20 cellular contexts compared by ENCODE assay signal in genomic region chr2:173412628-173413027, GRCh38.
"Had no signal": no experiment of that assay in that cellular context is flagged by ENCODE, and none has a peak within 500 bp of the region (broad histone marks: within the 10 kb centered on the region; RNA-seq: fewer than 3 reads in every experiment).

No MANE protein-coding gene starts in this region.

- ATAC-seq: activated CD4-positive, alpha-beta T cell treated with anti-CD3 and anti-CD28 coated beads for 36 hours; activated CD8-positive, alpha-beta memory T cell treated with anti-CD3 and anti-CD28 coated beads, Interleukin-2, amount 10 ng/mL, durations not matched to agents 7 days and 5 days; activated T-helper 17 cell treated with anti-CD3 and anti-CD28 coated beads, Interleukin-2, amount 50 U/mL, for 72 hours; heart left ventricle; left lung; stimulated activated naive CD8-positive, alpha-beta T cell treated with anti-CD3 and anti-CD28 coated beads, Interleukin-15, Interleukin-2, amounts not matched to agents 100 U/mL and 50 U/mL, for 24 hours; WTC11 had no signal

- H3K27ac ChIP-seq: heart left ventricle, left lung, skin epidermis, tibial artery had no signal

- H3K9me3 Mint-ChIP-seq: activated CD4-positive, alpha-beta memory T cell treated with anti-CD3 and anti-CD28 coated beads, Interleukin-2, amount 10 ng/mL, durations not matched to agents 7 days and 5 days; activated naive CD4-positive, alpha-beta T cell treated with anti-CD3 and anti-CD28 coated beads for 36 hours; activated T-helper 17 cell treated with anti-CD3 and anti-CD28 coated beads, Interleukin-2, amount 50 U/mL, for 72 hours; neural crest cell; WTC11 had no signal

- H3K4me3 Mint-ChIP-seq: activated CD4-positive, alpha-beta memory T cell treated with anti-CD3 and anti-CD28 coated beads, Interleukin-2, amount 10 ng/mL, durations not matched to agents 7 days and 5 days; activated CD4-positive, alpha-beta T cell treated with anti-CD3 and anti-CD28 coated beads for 36 hours; activated CD8-positive, alpha-beta memory T cell treated with anti-CD3 and anti-CD28 coated beads, Interleukin-2, amount 10 ng/mL, durations not matched to agents 7 days and 5 days; activated naive CD4-positive, alpha-beta T cell treated with anti-CD3 and anti-CD28 coated beads for 36 hours; activated T-helper 17 cell treated with anti-CD3 and anti-CD28 coated beads, Interleukin-2, amount 50 U/mL, for 72 hours; neural crest cell; WTC11 had no signal

- H3K27ac Mint-ChIP-seq: activated CD4-positive, alpha-beta memory T cell treated with anti-CD3 and anti-CD28 coated beads, Interleukin-2, amount 10 ng/mL, durations not matched to agents 7 days and 5 days; activated CD4-positive, alpha-beta T cell treated with anti-CD3 and anti-CD28 coated beads for 36 hours; activated CD8-positive, alpha-beta memory T cell treated with anti-CD3 and anti-CD28 coated beads, Interleukin-2, amount 10 ng/mL, durations not matched to agents 7 days and 5 days; activated naive CD4-positive, alpha-beta T cell treated with anti-CD3 and anti-CD28 coated beads for 36 hours; activated T-helper 17 cell treated with anti-CD3 and anti-CD28 coated beads, Interleukin-2, amount 50 U/mL, for 72 hours; progenitor cell of endocrine pancreas; WTC11 had no signal

- H3K36me3 ChIP-seq: heart left ventricle, left lung, tibial artery had no signal

- H3K36me3 Mint-ChIP-seq: activated CD8-positive, alpha-beta memory T cell treated with anti-CD3 and anti-CD28 coated beads, Interleukin-2, amount 10 ng/mL, durations not matched to agents 7 days and 5 days; WTC11 had no signal

- H3K9me3 ChIP-seq: heart left ventricle, left lung, tibial artery had no signal

- H3K4me1 Mint-ChIP-seq: activated CD4-positive, alpha-beta memory T cell treated with anti-CD3 and anti-CD28 coated beads, Interleukin-2, amount 10 ng/mL, durations not matched to agents 7 days and 5 days; activated CD4-positive, alpha-beta T cell treated with anti-CD3 and anti-CD28 coated beads for 36 hours; activated CD8-positive, alpha-beta memory T cell treated with anti-CD3 and anti-CD28 coated beads, Interleukin-2, amount 10 ng/mL, durations not matched to agents 7 days and 5 days; activated T-helper 17 cell treated with anti-CD3 and anti-CD28 coated beads, Interleukin-2, amount 50 U/mL, for 72 hours had no signal

- DNase-seq: activated CD4-positive, alpha-beta memory T cell treated with anti-CD3 and anti-CD28 coated beads, Interleukin-2, amount 10 ng/mL, durations not matched to agents 7 days and 5 days; activated CD4-positive, alpha-beta T cell treated with anti-CD3 and anti-CD28 coated beads for 36 hours; activated CD8-positive, alpha-beta memory T cell treated with anti-CD3 and anti-CD28 coated beads, Interleukin-2, amount 10 ng/mL, durations not matched to agents 7 days and 5 days; activated naive CD4-positive, alpha-beta T cell treated with anti-CD3 and anti-CD28 coated beads for 36 hours; anterior cingulate cortex; cerebellar nuclear complex; effector CD4-positive, alpha-beta T cell; heart left ventricle; left lung; mammary epithelial cell; midbrain; right cardiac atrium; stimulated activated naive CD8-positive, alpha-beta T cell treated with anti-CD3 and anti-CD28 coated beads, Interleukin-15, Interleukin-2, amounts not matched to agents 100 U/mL and 50 U/mL, for 24 hours; substantia nigra; tibial artery had no signal

- H3K4me1 ChIP-seq: left lung, tibial artery had no signal

- H3K4me3 ChIP-seq: heart left ventricle, left lung, skin epidermis, tibial artery had no signal
